ENCODE assay signal across 29 cellular contexts in genomic region chr2:231688616-231689508, GRCh38. TPM values are rescaled to one million over a fixed set of nuclear protein-coding genes. Genes with fewer than 3 reads are reported as not detected.
DNase-seq lines count a peak whose midpoint lies in the region; ATAC-seq and TF ChIP-seq lines count a peak whose summit lies in the region.
"Had no signal": no experiment of that assay in that cellular context is flagged by ENCODE, and none has a peak within 500 bp of the region (broad histone marks: within the 10 kb centered on the region; RNA-seq: fewer than 3 reads in every experiment).

No MANE protein-coding gene starts in this region.

- WGBS in adrenal gland, 4 donors = 56 to 73% (median 62%) methylated on average over 14 to 25 of the region's 25 CpGs
- WGBS in psoas muscle, 3 donors = 27 to 38% (median 30%) methylated on average over 24 to 25 of the region's 25 CpGs

- no peak overlapping the region for H3K4me3 ChIP-seq in BLaER1
- no peak overlapping the region for H3K4me3 ChIP-seq in adrenal gland
- no peak overlapping the region for H3K4me3 ChIP-seq in psoas muscle
- H3K4me3 ChIP-seq: K562, left ventricle myocardium inferior, skin epidermis, uterus had no signal

- no peak for TF ChIP-seq CTCF in adrenal gland (IDR thresholded peaks at IDR 0.05)
- TF ChIP-seq CTCF in psoas muscle (IDR thresholded peaks at IDR 0.05) = no peak

- intact Hi-C loops in adrenal gland (cut with DNase I) = no loop called here
- intact Hi-C loops in psoas muscle (cut with DNase I) = no loop called here

- H3K4me2 ChIP-seq in BLaER1 = peak overlapping the region; percentile 45

- peak overlapping the region; percentile 100 for H3K27ac ChIP-seq in BLaER1
- H3K27ac ChIP-seq in adrenal gland = peak overlapping the region in 2 of 5 donors; percentile 34 to 72
- H3K27ac ChIP-seq in psoas muscle = peak overlapping the region; percentile 75
- H3K27ac ChIP-seq: epithelial cell of prostate, left ventricle myocardium inferior, skin epidermis, uterus had no signal

- H3K9me3 ChIP-seq in BLaER1 = no peaks in the 10 kb centered on the region
- no peaks in the 10 kb centered on the region for H3K9me3 ChIP-seq in adrenal gland (replicated peaks in 1 of 3)
- no peaks in the 10 kb centered on the region for H3K9me3 ChIP-seq in psoas muscle
- H3K9me3 ChIP-seq: left ventricle myocardium inferior, uterus had no signal

- no peaks in the 10 kb centered on the region for H3K36me3 ChIP-seq in BLaER1
- H3K36me3 ChIP-seq in adrenal gland (replicated peaks in 1 of 2) = no peaks in the 10 kb centered on the region
- H3K36me3 ChIP-seq in psoas muscle (ENCODE audit: insufficient read depth in 1 of 2, low read depth in 1 of 2) = no peaks in the 10 kb centered on the region
- H3K36me3 ChIP-seq: left ventricle myocardium inferior, uterus had no signal

- peaks cover 79% of the 10 kb centered on the region for H3K4me1 ChIP-seq in BLaER1
- peaks cover 4 to 13% of the 10 kb centered on the region in 2 donors for H3K4me1 ChIP-seq in adrenal gland (replicated peaks in 1 of 2)
- peaks cover 9% of the 10 kb centered on the region for H3K4me1 ChIP-seq in psoas muscle
- H3K4me1 ChIP-seq: uterus had no signal

- ATAC-seq in psoas muscle = peak; percentile 95 to 99 (median 96)
- no peak for ATAC-seq in HG03342 (IDR thresholded peaks at IDR 0.05; ENCODE audit: unreplicated experiment)
- ATAC-seq in HG02852 (IDR thresholded peaks at IDR 0.05; ENCODE audit: unreplicated experiment) = no peak
- no peak for ATAC-seq in HG03520 (IDR thresholded peaks at IDR 0.05; ENCODE audit: unreplicated experiment)
- ATAC-seq: K562; stimulated activated naive CD8-positive, alpha-beta T cell treated with anti-CD3 and anti-CD28 coated beads, Interleukin-15, Interleukin-2, amounts not matched to agents 100 U/mL and 50 U/mL, for 24 hours had no signal

- no peaks in the 10 kb centered on the region for H4K20me1 ChIP-seq in BLaER1

- H3K9ac ChIP-seq in BLaER1 = peak overlapping the region; percentile 29; the same call in 1 of the 2 replicates

- no peak for TF ChIP-seq POLR2A in adrenal gland (IDR thresholded peaks at IDR 0.05)

- H3K27me3 ChIP-seq in BLaER1 (no peaks in the 10 kb centered on the region), adrenal gland (no peaks in the 10 kb centered on the region), psoas muscle (ENCODE audit: insufficient read depth in 3 of 3, low read length in 2 of 3) (no peaks in the 10 kb centered on the region)
- H3K27me3 ChIP-seq: uterus had no signal

- DNase-seq in adrenal gland = peak; percentile 70 to 85 (median 80)
- DNase-seq in islet precursor cell = peak; percentile 47
- DNase-seq in psoas muscle = peak; percentile 69 to 88
- DNase-seq in NCI-H1048 (lab: John Stamatoyannopoulos, UW) = no peak
- DNase-seq: activated CD4-positive, alpha-beta memory T cell treated with anti-CD3 and anti-CD28 coated beads, Interleukin-2, amount 10 ng/mL, durations not matched to agents 7 days and 5 days; activated CD8-positive, alpha-beta memory T cell treated with anti-CD3 and anti-CD28 coated beads, Interleukin-2, amount 50 U/mL, for 4 hours; activated naive CD4-positive, alpha-beta T cell; CD4-positive, alpha-beta T cell; DND-41; GOT3; HFFc6; immature natural killer cell; left ventricle myocardium inferior; NCI-H1105; NCI-H187 treated with DMSO at 0.1 percent for 48 hours; NCI-H2171 treated with DMSO at 0.1 percent for 48 hours; NCI-H524 treated with DMSO at 0.1 percent for 48 hours; NK-92 treated with Interleukin-12 subunit alpha and Interleukin-12 subunit beta, amount 100 ng/mL, for 24 hours; occipital lobe; SIG-M5; stimulated activated naive CD8-positive, alpha-beta T cell treated with anti-CD3 and anti-CD28 coated beads, Interleukin-15, Interleukin-2, amounts not matched to agents 100 U/mL and 50 U/mL, for 24 hours; uterus had no signal

RNA-seq across cellular contexts. Expression of gene PTMA, which starts 19.5 kb away (rescaled TPM):
- 100 to 1,000 TPM; 346 to 719 (median 451) TPM for total RNA-seq in adrenal gland
- 1,000 to 10,000 TPM; 1,074 to 1,198 (median 1,079) TPM for polyA plus RNA-seq in adrenal gland
- total RNA-seq in psoas muscle = 100 to 1,000 TPM; 124 to 263 (median 168) TPM
- polyA plus RNA-seq in psoas muscle = 100 to 1,000 TPM; 210 to 347 (median 274) TPM

Comparison
In these comparisons a context has a peak if more than half of its experiments do, and no peak if none do; other contexts are left out.
1. ATAC-seq: peak in psoas muscle (4 of 4); none in HG03342 (single experiment), HG02852 (single experiment) and HG03520 (single experiment).